In the genomic region with DNA sequence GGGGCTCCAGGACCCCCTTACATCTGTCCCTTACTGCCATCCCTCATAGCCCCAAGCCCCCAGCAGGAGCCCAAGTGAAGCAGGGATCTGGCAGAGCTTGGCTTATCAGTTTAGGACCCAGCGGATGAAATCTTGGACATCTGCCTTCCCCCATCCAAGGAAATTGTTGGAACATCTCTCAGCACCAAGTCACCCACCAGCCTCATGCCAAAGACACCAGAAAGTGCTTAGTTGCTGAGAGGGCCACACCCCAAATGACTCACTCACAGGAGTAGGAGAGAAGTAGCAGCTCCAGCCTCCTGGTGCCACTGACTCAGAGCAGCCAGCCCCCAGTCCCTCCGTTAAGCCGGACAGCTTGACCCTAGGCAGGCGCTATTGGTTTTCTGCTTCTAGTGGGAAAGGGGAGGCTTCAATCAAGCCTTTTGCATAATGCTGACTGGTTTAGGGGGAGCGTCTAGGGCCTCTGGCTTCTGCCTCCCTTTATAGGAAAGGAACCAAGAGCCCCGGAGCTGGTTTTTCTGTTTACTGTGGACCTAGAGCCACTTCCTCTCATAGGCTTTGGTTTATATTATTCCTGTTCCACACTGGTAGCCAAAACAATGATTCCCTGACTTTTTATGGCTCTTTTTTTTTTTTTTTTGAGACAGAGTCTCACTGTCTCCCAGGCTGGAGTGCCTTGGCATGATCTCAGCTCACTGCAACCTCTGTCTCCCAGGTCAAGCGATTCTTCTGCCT, we compare ENCODE assay signal across 2 cellular contexts.
TF ChIP-seq lines count a peak whose summit lies in the region.

No MANE protein-coding gene starts in this region.

TF ChIP-seq in PFSK-1, 5 proteins besides CTCF, POLR2A, EP300 and RAD21 (continued from another document):
- TF ChIP-seq TAF1 (IDR thresholded peaks at IDR 0.05; ENCODE audit: borderline replicate concordance, insufficient read depth, low read length), result no peak
- TF ChIP-seq, protein P1, sequence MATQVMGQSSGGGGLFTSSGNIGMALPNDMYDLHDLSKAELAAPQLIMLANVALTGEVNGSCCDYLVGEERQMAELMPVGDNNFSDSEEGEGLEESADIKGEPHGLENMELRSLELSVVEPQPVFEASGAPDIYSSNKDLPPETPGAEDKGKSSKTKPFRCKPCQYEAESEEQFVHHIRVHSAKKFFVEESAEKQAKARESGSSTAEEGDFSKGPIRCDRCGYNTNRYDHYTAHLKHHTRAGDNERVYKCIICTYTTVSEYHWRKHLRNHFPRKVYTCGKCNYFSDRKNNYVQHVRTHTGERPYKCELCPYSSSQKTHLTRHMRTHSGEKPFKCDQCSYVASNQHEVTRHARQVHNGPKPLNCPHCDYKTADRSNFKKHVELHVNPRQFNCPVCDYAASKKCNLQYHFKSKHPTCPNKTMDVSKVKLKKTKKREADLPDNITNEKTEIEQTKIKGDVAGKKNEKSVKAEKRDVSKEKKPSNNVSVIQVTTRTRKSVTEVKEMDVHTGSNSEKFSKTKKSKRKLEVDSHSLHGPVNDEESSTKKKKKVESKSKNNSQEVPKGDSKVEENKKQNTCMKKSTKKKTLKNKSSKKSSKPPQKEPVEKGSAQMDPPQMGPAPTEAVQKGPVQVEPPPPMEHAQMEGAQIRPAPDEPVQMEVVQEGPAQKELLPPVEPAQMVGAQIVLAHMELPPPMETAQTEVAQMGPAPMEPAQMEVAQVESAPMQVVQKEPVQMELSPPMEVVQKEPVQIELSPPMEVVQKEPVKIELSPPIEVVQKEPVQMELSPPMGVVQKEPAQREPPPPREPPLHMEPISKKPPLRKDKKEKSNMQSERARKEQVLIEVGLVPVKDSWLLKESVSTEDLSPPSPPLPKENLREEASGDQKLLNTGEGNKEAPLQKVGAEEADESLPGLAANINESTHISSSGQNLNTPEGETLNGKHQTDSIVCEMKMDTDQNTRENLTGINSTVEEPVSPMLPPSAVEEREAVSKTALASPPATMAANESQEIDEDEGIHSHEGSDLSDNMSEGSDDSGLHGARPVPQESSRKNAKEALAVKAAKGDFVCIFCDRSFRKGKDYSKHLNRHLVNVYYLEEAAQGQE (IDR thresholded peaks at IDR 0.05; ENCODE audit: insufficient read depth in 1 of 2, low read depth in 2 of 2, low read length in 2 of 2), result no peak

TF ChIP-seq in endothelial cell of umbilical vein, 7 proteins besides CTCF, POLR2A, EP300 and RAD21 (continued from another document):
- TF ChIP-seq, protein P2, sequence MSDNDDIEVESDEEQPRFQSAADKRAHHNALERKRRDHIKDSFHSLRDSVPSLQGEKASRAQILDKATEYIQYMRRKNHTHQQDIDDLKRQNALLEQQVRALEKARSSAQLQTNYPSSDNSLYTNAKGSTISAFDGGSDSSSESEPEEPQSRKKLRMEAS (IDR thresholded peaks at IDR 0.05; ENCODE audit: insufficient read depth, insufficient read length), result no peak
- TF ChIP-seq MYC (IDR thresholded peaks at IDR 0.05; ENCODE audit: low read depth, low read length) (no peak), GATA2 (IDR thresholded peaks at IDR 0.05; ENCODE audit: insufficient read depth, insufficient read length, low read depth, low read length) (peak; percentile 68), POLR2AphosphoS5 (IDR thresholded peaks at IDR 0.05; ENCODE audit: insufficient read depth, low read depth, low read length) (peak; percentile 84), JUN (IDR thresholded peaks at IDR 0.05; ENCODE audit: borderline replicate concordance, insufficient read depth, insufficient read length, low read depth) (peak; percentile 74)
